24 cellular contexts compared by ENCODE assay signal in genomic region chr12:41439858-41440257, GRCh38.
"Had no signal": no experiment of that assay in that cellular context is flagged by ENCODE, and none has a peak within 500 bp of the region (broad histone marks: within the 10 kb centered on the region; RNA-seq: fewer than 3 reads in every experiment).

No MANE protein-coding gene starts in this region.

- H3K27ac ChIP-seq: PC-9 had no signal

- H2AFZ ChIP-seq: PC-9 had no signal

- DNase-seq: activated CD4-positive, alpha-beta memory T cell treated with anti-CD3 and anti-CD28 coated beads for 36 hours; activated CD4-positive, alpha-beta T cell treated with anti-CD3 and anti-CD28 coated beads, Interleukin-2, amount 10 ng/mL, durations not matched to agents 7 days and 5 days; activated CD4-positive, CD25-positive, alpha-beta regulatory T cell; activated CD8-positive, alpha-beta memory T cell treated with anti-CD3 and anti-CD28 coated beads for 24 hours; activated gamma-delta T cell; activated naive CD4-positive, alpha-beta T cell treated with anti-CD3 and anti-CD28 coated beads, Interleukin-2, amount 10 ng/mL, durations not matched to agents 7 days and 5 days; activated naive CD8-positive, alpha-beta T cell treated with anti-CD3 and anti-CD28 coated beads for 36 hours; activated T-cell treated with anti-CD3 and anti-CD28 coated beads, Interleukin-2, amount 50 U/mL, for 4 hours; cerebellar nuclear complex; KBM-7; MV-4-11; NCI-H1092 treated with DMSO at 0.1 percent for 48 hours; NCI-H1417 treated with DMSO at 0.1 percent for 48 hours; NCI-H1694; NCI-H2029; NCI-H2107; NCI-H2171 treated with DMSO at 0.1 percent for 48 hours; NCI-H226; NCI-H526; NCI-H774; PC-9; SIG-M5; T-helper 17 cell; T-helper 9 cell had no signal

- ATAC-seq: activated T-cell treated with anti-CD3 and anti-CD28 coated beads, Interleukin-2, amount 50 U/mL, for 4 hours; T-helper 17 cell had no signal

- H3K4me2 ChIP-seq: PC-9 had no signal

- H3K4me3 ChIP-seq: PC-9 had no signal
